ENCODE assay signal across 9 cellular contexts in the genomic region with DNA sequence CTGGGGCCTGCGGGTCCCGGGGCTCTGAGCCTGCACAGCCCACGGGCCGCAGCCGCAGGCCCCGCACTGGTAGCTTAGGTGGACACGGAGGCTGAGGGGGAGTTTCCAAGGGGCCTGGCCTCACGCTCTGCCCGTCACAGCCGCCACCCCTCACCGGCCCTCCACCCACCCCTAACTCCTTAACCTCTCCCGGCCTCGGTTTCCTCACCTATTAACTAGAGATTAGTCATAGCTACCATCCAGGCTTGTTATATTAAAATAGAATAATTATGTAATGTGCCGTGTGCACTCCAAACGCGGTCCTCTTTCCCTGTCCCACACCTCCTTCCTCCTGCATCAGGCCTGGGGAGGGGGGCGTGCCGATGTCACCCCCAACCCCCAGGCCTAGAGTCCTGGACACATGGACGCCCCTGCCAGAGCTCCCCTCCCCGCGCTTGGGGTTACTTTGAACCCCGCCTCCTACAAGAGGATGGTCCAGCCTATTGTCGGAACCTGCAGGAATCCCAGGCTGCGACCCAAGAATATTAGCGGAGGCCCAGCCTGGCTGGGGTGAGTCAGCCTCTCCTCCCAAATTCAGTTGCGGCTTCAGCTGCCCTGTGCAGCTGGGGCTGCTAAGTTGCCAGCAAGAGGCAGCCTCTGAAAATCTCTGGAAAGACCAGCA. TPM values are rescaled to one million over a fixed set of nuclear protein-coding genes. Genes with fewer than 3 reads are reported as not detected.
DNase-seq lines count a peak whose midpoint lies in the region; ATAC-seq, FAIRE-seq and TF ChIP-seq lines count a peak whose summit lies in the region.
"Had no signal": no experiment of that assay in that cellular context is flagged by ENCODE, and none has a peak within 500 bp of the region (broad histone marks: within the 10 kb centered on the region; RNA-seq: fewer than 3 reads in every experiment).

No MANE protein-coding gene starts in this region.

- peak overlapping the region; percentile 78 for H3K9ac ChIP-seq in astrocyte (ENCODE audit: low read length)

- H2AFZ ChIP-seq in astrocyte (ENCODE audit: low read depth, low read length) = peak overlapping the region; percentile 53

- peaks cover 59% of the 10 kb centered on the region for H3K4me1 Mint-ChIP-seq in stimulated activated naive CD8-positive, alpha-beta T cell treated with anti-CD3 and anti-CD28 coated beads, Interleukin-15, Interleukin-2, amounts not matched to agents 100 ng/mL and 50 ng/mL, for 24 hours (ENCODE audit: low read depth)
- peaks cover 13% of the 10 kb centered on the region for H3K4me1 Mint-ChIP-seq in astrocyte (ENCODE audit: low read depth, unreplicated experiment)
- H3K4me1 Mint-ChIP-seq in stimulated activated memory B cell treated with anti-CD40 and anti-IgM and Interleukin-4, amounts not matched to agents 10 μg/mL and 1 μg/mL and 100 μg/mL, for 72 hours = peaks cover 76% of the 10 kb centered on the region

- H3K4me3 Mint-ChIP-seq in stimulated activated naive CD8-positive, alpha-beta T cell treated with anti-CD3 and anti-CD28 coated beads, Interleukin-15, Interleukin-2, amounts not matched to agents 100 ng/mL and 50 ng/mL, for 24 hours = peak overlapping the region; percentile 54
- no peak overlapping the region for H3K4me3 Mint-ChIP-seq in astrocyte (ENCODE audit: unreplicated experiment)
- H3K4me3 Mint-ChIP-seq in stimulated activated memory B cell treated with anti-CD40 and anti-IgM and Interleukin-4, amounts not matched to agents 10 μg/mL and 1 μg/mL and 100 μg/mL, for 72 hours = peak overlapping the region; percentile 70

- no peaks in the 10 kb centered on the region for H3K36me3 Mint-ChIP-seq in stimulated activated naive CD8-positive, alpha-beta T cell treated with anti-CD3 and anti-CD28 coated beads, Interleukin-15, Interleukin-2, amounts not matched to agents 100 ng/mL and 50 ng/mL, for 24 hours (ENCODE audit: low read depth)
- H3K36me3 Mint-ChIP-seq in astrocyte (ENCODE audit: low read depth, unreplicated experiment) = no peaks in the 10 kb centered on the region
- H3K36me3 Mint-ChIP-seq in stimulated activated memory B cell treated with anti-CD40 and anti-IgM and Interleukin-4, amounts not matched to agents 10 μg/mL and 1 μg/mL and 100 μg/mL, for 72 hours = no peaks in the 10 kb centered on the region

- peaks cover 28% of the 10 kb centered on the region for H3K4me1 ChIP-seq in astrocyte (ENCODE audit: insufficient read depth, low read length)

- H3K27me3 ChIP-seq in astrocyte (ENCODE audit: insufficient read depth, low read length) = no peaks in the 10 kb centered on the region
- H3K27me3 ChIP-seq: cardiac muscle cell had no signal

- no peaks in the 10 kb centered on the region for H4K20me1 ChIP-seq in astrocyte (ENCODE audit: insufficient read depth, low read length)

- H3K9me3 ChIP-seq in astrocyte (ENCODE audit: insufficient read depth, low read depth, low read length) (no peaks in the 10 kb centered on the region), iPS-18c (ENCODE audit: control insufficient read depth, insufficient read depth, low read length) (no peaks in the 10 kb centered on the region)

- H3K27me3 Mint-ChIP-seq in stimulated activated naive CD8-positive, alpha-beta T cell treated with anti-CD3 and anti-CD28 coated beads, Interleukin-15, Interleukin-2, amounts not matched to agents 100 ng/mL and 50 ng/mL, for 24 hours = no peaks in the 10 kb centered on the region
- peaks cover 10% of the 10 kb centered on the region for H3K27me3 Mint-ChIP-seq in astrocyte (ENCODE audit: low read depth, unreplicated experiment)
- no peaks in the 10 kb centered on the region for H3K27me3 Mint-ChIP-seq in stimulated activated memory B cell treated with anti-CD40 and anti-IgM and Interleukin-4, amounts not matched to agents 10 μg/mL and 1 μg/mL and 100 μg/mL, for 72 hours

- no peaks in the 10 kb centered on the region for H3K36me3 ChIP-seq in astrocyte (ENCODE audit: insufficient read depth, low read length)
- H3K36me3 ChIP-seq: cardiac muscle cell had no signal

- H3K27ac ChIP-seq in astrocyte (ENCODE audit: low read depth, low read length) = peak overlapping the region; percentile 86
- H3K27ac ChIP-seq: cardiac muscle cell had no signal

- no peak for ATAC-seq in stimulated activated naive CD8-positive, alpha-beta T cell treated with anti-CD3 and anti-CD28 coated beads, Interleukin-15, Interleukin-2, amounts not matched to agents 100 U/mL and 50 U/mL, for 24 hours
- no peak for ATAC-seq in stimulated activated memory B cell treated with anti-CD40 and anti-IgM and Interleukin-4, amounts not matched to agents 10 μg/mL and 1 μg/mL and 100 μg/mL, for 72 hours
- ATAC-seq in GM21528 (IDR thresholded peaks at IDR 0.05; ENCODE audit: low FRiP score, unreplicated experiment) (no peak), GM21390 (IDR thresholded peaks at IDR 0.05; ENCODE audit: unreplicated experiment) (no peak)

- H3K79me2 ChIP-seq in astrocyte (ENCODE audit: insufficient read depth, low read length) = no peaks in the 10 kb centered on the region

- no peak for FAIRE-seq in astrocyte (lab: Jason Lieb, UNC)

- H3K4me3 ChIP-seq in astrocyte (ENCODE audit: insufficient read depth, low read depth, low read length) = peak overlapping the region; percentile 30
- H3K4me3 ChIP-seq in iPS-18c (ENCODE audit: insufficient read depth, low read depth, low read length) = peak overlapping the region; percentile 43

- no peak for DNase-seq in stimulated activated naive CD8-positive, alpha-beta T cell treated with anti-CD3 and anti-CD28 coated beads, Interleukin-15, Interleukin-2, amounts not matched to agents 100 U/mL and 50 U/mL, for 24 hours
- DNase-seq in astrocyte (ENCODE audit: low read depth) (peak; percentile 93), COLO829 (ENCODE audit: low spot score) (no peak)

- peak overlapping the region; percentile 83 for H3K27ac Mint-ChIP-seq in stimulated activated naive CD8-positive, alpha-beta T cell treated with anti-CD3 and anti-CD28 coated beads, Interleukin-15, Interleukin-2, amounts not matched to agents 100 ng/mL and 50 ng/mL, for 24 hours
- peak overlapping the region; percentile 96 for H3K27ac Mint-ChIP-seq in astrocyte (ENCODE audit: unreplicated experiment)
- peak overlapping the region; percentile 85 for H3K27ac Mint-ChIP-seq in stimulated activated memory B cell treated with anti-CD40 and anti-IgM and Interleukin-4, amounts not matched to agents 10 μg/mL and 1 μg/mL and 100 μg/mL, for 72 hours

- H3K9me3 Mint-ChIP-seq in stimulated activated naive CD8-positive, alpha-beta T cell treated with anti-CD3 and anti-CD28 coated beads, Interleukin-15, Interleukin-2, amounts not matched to agents 100 ng/mL and 50 ng/mL, for 24 hours = no peaks in the 10 kb centered on the region
- peaks cover 1% of the 10 kb centered on the region for H3K9me3 Mint-ChIP-seq in astrocyte (ENCODE audit: unreplicated experiment)
- H3K9me3 Mint-ChIP-seq in stimulated activated memory B cell treated with anti-CD40 and anti-IgM and Interleukin-4, amounts not matched to agents 10 μg/mL and 1 μg/mL and 100 μg/mL, for 72 hours = no peaks in the 10 kb centered on the region

- peak overlapping the region; percentile 83 for H3K4me2 ChIP-seq in astrocyte (ENCODE audit: low read length)

- no peak for TF ChIP-seq CTCF in astrocyte (IDR thresholded peaks at IDR 0.05; ENCODE audit: insufficient read depth, low read depth, low read length)

RNA-seq across cellular contexts. Expression of gene SOCS3, which starts 17.3 kb away (rescaled TPM):
- 13.4 and 16.7 TPM in 2 replicates for total RNA-seq in astrocyte

RNA-seq across cellular contexts. Expression of gene PGS1, which starts 35.9 kb away (rescaled TPM):
- total RNA-seq in astrocyte = 31.3 and 32.0 TPM in 2 replicates
